Comparison of ENCODE assay signal across 1 cellular context in genomic region chr12:113232787-113233585, GRCh38.
TF ChIP-seq lines count a peak whose summit lies in the region.

No MANE protein-coding gene starts in this region.

TF ChIP-seq in H1, 55 proteins besides CTCF, POLR2A, EP300 and RAD21 (continued from another document):
- TF ChIP-seq, protein P1, sequence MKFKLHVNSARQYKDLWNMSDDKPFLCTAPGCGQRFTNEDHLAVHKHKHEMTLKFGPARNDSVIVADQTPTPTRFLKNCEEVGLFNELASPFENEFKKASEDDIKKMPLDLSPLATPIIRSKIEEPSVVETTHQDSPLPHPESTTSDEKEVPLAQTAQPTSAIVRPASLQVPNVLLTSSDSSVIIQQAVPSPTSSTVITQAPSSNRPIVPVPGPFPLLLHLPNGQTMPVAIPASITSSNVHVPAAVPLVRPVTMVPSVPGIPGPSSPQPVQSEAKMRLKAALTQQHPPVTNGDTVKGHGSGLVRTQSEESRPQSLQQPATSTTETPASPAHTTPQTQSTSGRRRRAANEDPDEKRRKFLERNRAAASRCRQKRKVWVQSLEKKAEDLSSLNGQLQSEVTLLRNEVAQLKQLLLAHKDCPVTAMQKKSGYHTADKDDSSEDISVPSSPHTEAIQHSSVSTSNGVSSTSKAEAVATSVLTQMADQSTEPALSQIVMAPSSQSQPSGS (IDR thresholded peaks at IDR 0.05; ENCODE audit: low read length): no peak; the same call in 1 of the 2 replicates
- TF ChIP-seq ASH2L (IDR thresholded peaks at IDR 0.05; ENCODE audit: low read length): peak; percentile 26
- peak; percentile 51 for TF ChIP-seq CTBP2 (IDR thresholded peaks at IDR 0.05; ENCODE audit: borderline replicate concordance, insufficient read depth, insufficient read length, low read length)
- no peak for TF ChIP-seq FOSL1 (IDR thresholded peaks at IDR 0.05; ENCODE audit: insufficient read depth, low read depth, low read length)
- TF ChIP-seq, protein P2, sequence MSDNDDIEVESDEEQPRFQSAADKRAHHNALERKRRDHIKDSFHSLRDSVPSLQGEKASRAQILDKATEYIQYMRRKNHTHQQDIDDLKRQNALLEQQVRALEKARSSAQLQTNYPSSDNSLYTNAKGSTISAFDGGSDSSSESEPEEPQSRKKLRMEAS (IDR thresholded peaks at IDR 0.05): peak; percentile 58
- TF ChIP-seq SIX5 (IDR thresholded peaks at IDR 0.05; ENCODE audit: low read depth, low read length): 0 out of 2 replicates have a peak, but pooled peaks have one; percentile 20
- TF ChIP-seq SP1 (IDR thresholded peaks at IDR 0.05; ENCODE audit: low read depth, low read length): no peak
- no peak for TF ChIP-seq BRCA1 (IDR thresholded peaks at IDR 0.05; ENCODE audit: low read depth, low read length)
- TF ChIP-seq JUND (IDR thresholded peaks at IDR 0.05; ENCODE audit: low read length): 0 out of 2 replicates have a peak, but pooled peaks have one; percentile 20
- TF ChIP-seq POLR2AphosphoS5 (IDR thresholded peaks at IDR 0.05; ENCODE audit: low read depth, low read length): peak; percentile 36; the same call in 1 of the 2 replicates
- peak in 1 of 2 experiments; percentile 68; a peak in 1 of 4 replicates for TF ChIP-seq SIN3A (conservative IDR thresholded peaks at IDR 0.05 in 1 of 2, IDR thresholded peaks at IDR 0.05 in 1 of 2; ENCODE audit: low read depth in 1 of 2, low read length in 2 of 2)
- TF ChIP-seq SUZ12 (IDR thresholded peaks at IDR 0.05; ENCODE audit: low read length): no peak
- TF ChIP-seq HDAC2 (IDR thresholded peaks at IDR 0.05; ENCODE audit: borderline replicate concordance in 1 of 2, low read depth in 2 of 2, low read length in 2 of 2): no peak
